In genomic region chr3:10994311-10994710, GRCh38 we compare ENCODE assay signal across 18 cellular contexts. TPM values are rescaled to one million over a fixed set of nuclear protein-coding genes. Genes with fewer than 3 reads are reported as not detected.
DNase-seq lines count a peak whose midpoint lies in the region; ATAC-seq and TF ChIP-seq lines count a peak whose summit lies in the region.
"Had no signal": no experiment of that assay in that cellular context is flagged by ENCODE, and none has a peak within 500 bp of the region (broad histone marks: within the 10 kb centered on the region; RNA-seq: fewer than 3 reads in every experiment).

No MANE protein-coding gene starts in this region.

- no peaks in the 10 kb centered on the region for H3K9me3 ChIP-seq in neural progenitor cell (ENCODE audit: low read depth)
- H3K9me3 ChIP-seq in neuronal stem cell (replicated peaks in 1 of 2; ENCODE audit: control insufficient read depth in 2 of 2, insufficient read depth in 1 of 2, low read depth in 1 of 2, low read length in 2 of 2), result no peaks in the 10 kb centered on the region

- DNase-seq in caudate nucleus (lab: John Stamatoyannopoulos, UW), result peak in 47 of 61 donors; percentile 21 to 83 (median 60)
- peak; percentile 58 to 61 for DNase-seq in hippocampal formation (lab: John Stamatoyannopoulos, UW)
- peak; percentile 23 for DNase-seq in neural progenitor cell (ENCODE audit: low spot score)
- peak; percentile 80 for DNase-seq in superior temporal gyrus (ENCODE audit: extremely low spot score)
- no peak for DNase-seq in activated CD4-positive, alpha-beta T cell treated with anti-CD3 and anti-CD28 coated beads, Interleukin-2, amount 50 U/mL, for 4 hours
- no peak for DNase-seq in neuronal stem cell (ENCODE audit: low spot score)
- DNase-seq: DMS 273 treated with DMSO at 0.1 percent for 48 hours, HFFc6, KG1, NCI-H1092, NCI-H1694, NCI-H748 treated with DMSO at 0.1 percent for 48 hours, PC-3 had no signal

- H3K27me3 ChIP-seq in neural progenitor cell (peaks cover 92% of the 10 kb centered on the region), neuronal stem cell (ENCODE audit: control insufficient read depth in 3 of 3, insufficient read depth in 3 of 3, low read depth in 1 of 3, low read length in 3 of 3) (peaks cover 10 to 86% (median 33%) of the 10 kb centered on the region in 3 experiments)

- no peaks in the 10 kb centered on the region for H3K79me2 ChIP-seq in neural progenitor cell (ENCODE audit: low read depth)

- H2BK12ac ChIP-seq in neuronal stem cell (ENCODE audit: low read length), result no peak overlapping the region

- no peaks in the 10 kb centered on the region for H3K36me3 Mint-ChIP-seq in neural progenitor cell

- H2BK5ac ChIP-seq in neuronal stem cell (ENCODE audit: low read length), result no peak overlapping the region

- H3F3A ChIP-seq in neural progenitor cell (ENCODE audit: low read depth), result peaks cover 11% of the 10 kb centered on the region

- H2AFZ ChIP-seq in neural progenitor cell (replicated peaks), result no peak overlapping the region
- no peak overlapping the region for H2AFZ ChIP-seq in neuronal stem cell (ENCODE audit: low read length)

- H3K4me2 ChIP-seq in neural progenitor cell (no peak overlapping the region), neuronal stem cell (ENCODE audit: insufficient read depth, low read length, poor library complexity, severe bottlenecking) (no peak overlapping the region)

- peaks cover 4% of the 10 kb centered on the region for H3K4me1 ChIP-seq in neural progenitor cell
- peaks cover 0 to 2% of the 10 kb centered on the region in 2 donors for H3K4me1 ChIP-seq in neuronal stem cell (ENCODE audit: control insufficient read depth in 2 of 2, insufficient read depth in 1 of 2, low read depth in 1 of 2, low read length in 2 of 2)

- H3K14ac ChIP-seq in neuronal stem cell (ENCODE audit: low read length), result no peak overlapping the region

- no peaks in the 10 kb centered on the region for H4K20me1 ChIP-seq in neural progenitor cell (ENCODE audit: low read depth)

- H4K8ac ChIP-seq in neuronal stem cell (ENCODE audit: low read depth, low read length), result no peak overlapping the region

- no peak overlapping the region for H3K9ac ChIP-seq in neural progenitor cell
- no peak overlapping the region for H3K9ac ChIP-seq in neuronal stem cell (ENCODE audit: low read depth, low read length, poor library complexity)

- H3K4me3 Mint-ChIP-seq in neural progenitor cell, result peak overlapping the region; percentile 53
- H3K4me3 Mint-ChIP-seq: HFFc6 had no signal

- no CpG with 5 or more reads among the region's 3 CpGs for WGBS in neuronal stem cell (ENCODE audit: extremely low coverage in 2 of 2, insufficient read length in 2 of 2, insufficient replicate concordance in 1 of 2), 2 donors

- H2BK120ac ChIP-seq in neuronal stem cell (ENCODE audit: low read depth, low read length), result no peak overlapping the region

- H3K23ac ChIP-seq in neuronal stem cell (ENCODE audit: low read depth, low read length, poor library complexity), result no peak overlapping the region

- no peak overlapping the region for H2BK15ac ChIP-seq in neuronal stem cell (ENCODE audit: low read length)

- ATAC-seq in HG03439 (IDR thresholded peaks at IDR 0.05; ENCODE audit: unreplicated experiment), result no peak
- ATAC-seq in HG03045 (IDR thresholded peaks at IDR 0.05; ENCODE audit: unreplicated experiment), result no peak
- ATAC-seq: PC-3 had no signal

- H3K18ac ChIP-seq in neuronal stem cell (ENCODE audit: low read length), result no peak overlapping the region

- H3K79me1 ChIP-seq in neuronal stem cell (ENCODE audit: low read depth, low read length), result no peaks in the 10 kb centered on the region

- H3K36me3 ChIP-seq in neural progenitor cell (no peaks in the 10 kb centered on the region), neuronal stem cell (replicated peaks in 1 of 2; ENCODE audit: control insufficient read depth in 2 of 2, insufficient read depth in 2 of 2, low read length in 2 of 2) (no peaks in the 10 kb centered on the region)

- H3K27ac ChIP-seq in caudate nucleus (ENCODE audit: low read depth, low read length) (peak overlapping the region; percentile 98), neural progenitor cell (no peak overlapping the region), neuronal stem cell (replicated peaks; ENCODE audit: low read length) (no peak overlapping the region)

- H3K27me3 Mint-ChIP-seq in neural progenitor cell (ENCODE audit: insufficient read depth, low read depth), result peaks cover 56% of the 10 kb centered on the region

- no peak overlapping the region for H3K27ac Mint-ChIP-seq in neural progenitor cell
- H3K27ac Mint-ChIP-seq: HFFc6 had no signal

- TF ChIP-seq CTCF in neural progenitor cell (IDR thresholded peaks at IDR 0.05), result no peak

- no peak overlapping the region for H3K4ac ChIP-seq in neuronal stem cell (ENCODE audit: low read length)

- no peak overlapping the region for H4K91ac ChIP-seq in neuronal stem cell (ENCODE audit: low read depth, low read length, poor library complexity)

- no peaks in the 10 kb centered on the region for H3K9me3 Mint-ChIP-seq in neural progenitor cell
- H3K9me3 Mint-ChIP-seq: HFFc6 had no signal

- H2AK5ac ChIP-seq in neuronal stem cell (ENCODE audit: low read depth, low read length), result no peak overlapping the region

- peaks cover 12% of the 10 kb centered on the region for H3K4me1 Mint-ChIP-seq in neural progenitor cell

- H3K4me3 ChIP-seq in neural progenitor cell (no peak overlapping the region), neuronal stem cell (ENCODE audit: low read length in 2 of 2) (no peak overlapping the region)

RNA-seq across cellular contexts. Expression of gene SLC6A1, which starts 1.8 kb away (rescaled TPM):
- 0.52 and 0.77 TPM in 2 replicates for total RNA-seq in neural progenitor cell (ENCODE audit: low replicate concordance)
- polyA plus RNA-seq in neuronal stem cell (2013, experiment 1 of 2), result 0.75 TPM
- polyA plus RNA-seq in neuronal stem cell (2013, experiment 2 of 2), result 0.78 TPM
- total RNA-seq: HFFc6, M059J, PC-3 had no signal
- polyA plus RNA-seq: AG04450, BJ had no signal

Comparison
In these comparisons a context has a peak if more than half of its experiments do, and no peak if none do; other contexts are left out.
1. DNase-seq: peak in caudate nucleus (47 of 61), hippocampal formation (2 of 2), neural progenitor cell (single experiment) and superior temporal gyrus (single experiment); none in activated CD4-positive, alpha-beta T cell treated with anti-CD3 and anti-CD28 coated beads, Interleukin-2, amount 50 U/mL, for 4 hours (0 of 2) and neuronal stem cell (single experiment).